Comparison of ENCODE assay signal across 26 cellular contexts in genomic region chr1:46692806-46693770, GRCh38. TPM values are rescaled to one million over a fixed set of nuclear protein-coding genes. Genes with fewer than 3 reads are reported as not detected.
A peak's percentile ranks its signal among the peaks of the same experiment; 100 is the strongest.
DNase-seq lines count a peak whose midpoint lies in the region; ATAC-seq and TF ChIP-seq lines count a peak whose summit lies in the region.
"Had no signal": no experiment of that assay in that cellular context is flagged by ENCODE, and none has a peak within 500 bp of the region (broad histone marks: within the 10 kb centered on the region; RNA-seq: fewer than 3 reads in every experiment).

No MANE protein-coding gene starts in this region.

- intact Hi-C loops in heart left ventricle (cut with DNase I) = no loop called here

- POLR2A ChIA-PET in GM10248 (lab: Yijun Ruan, JAX) = no interaction called here

- CTCF ChIA-PET in GM10248 (lab: Yijun Ruan, JAX) = no interaction called here

- H3K36me3 ChIP-seq in heart left ventricle = peaks cover 5 to 86% (median 73%) of the 10 kb centered on the region in 9 donors
- peaks cover 63% of the 10 kb centered on the region for H3K36me3 ChIP-seq in effector memory CD4-positive, alpha-beta T cell (ENCODE audit: control insufficient read depth, insufficient read depth, low read length)

- H3K4me3 ChIP-seq in heart left ventricle = no peak overlapping the region
- no peak overlapping the region for H3K4me3 ChIP-seq in effector memory CD4-positive, alpha-beta T cell (ENCODE audit: insufficient read depth, low read depth, low read length, poor library complexity, severe bottlenecking)
- H3K4me3 ChIP-seq: PC-9 had no signal

- ATAC-seq in heart left ventricle (peak in 3 of 4 donors; percentile 30 to 52 (median 50)), GM21723 (IDR thresholded peaks at IDR 0.05; ENCODE audit: unreplicated experiment) (no peak)
- ATAC-seq: activated CD8-positive, alpha-beta T cell treated with anti-CD3 and anti-CD28 coated beads, Interleukin-2, amount 10 ng/mL, durations not matched to agents 7 days and 5 days had no signal

- no peaks in the 10 kb centered on the region for H3K4me1 Mint-ChIP-seq in neural crest cell

- no peaks in the 10 kb centered on the region for H3K9me3 Mint-ChIP-seq in neural crest cell
- H3K9me3 Mint-ChIP-seq: HFFc6 had no signal

- H3K36me3 Mint-ChIP-seq in neural crest cell (ENCODE audit: low read depth) = peaks cover 9% of the 10 kb centered on the region

- TF ChIP-seq CTCF in heart left ventricle (IDR thresholded peaks at IDR 0.05) = no peak
- TF ChIP-seq CTCF in neural crest cell (conservative IDR thresholded peaks at IDR 0.05) = no peak
- no peak for TF ChIP-seq CTCF in GM10248 (IDR thresholded peaks at IDR 0.05; ENCODE audit: control extremely low read depth, extremely low read depth, low read depth, missing control alignments)

- in situ Hi-C loops in G401 (cut with HindIII; ENCODE audit: low sequenced_read_pairs) = no loop called here

- no peaks in the 10 kb centered on the region for H3K27me3 ChIP-seq in heart left ventricle
- no peaks in the 10 kb centered on the region for H3K27me3 ChIP-seq in effector memory CD4-positive, alpha-beta T cell (replicated peaks; ENCODE audit: control insufficient read depth, insufficient read depth, low read length, poor library complexity, severe bottlenecking)

- no peaks in the 10 kb centered on the region for H3K27me3 Mint-ChIP-seq in neural crest cell (ENCODE audit: low read depth)
- H3K27me3 Mint-ChIP-seq: naive B cell had no signal

- no peak overlapping the region for H3K4me3 Mint-ChIP-seq in neural crest cell
- H3K4me3 Mint-ChIP-seq: activated CD8-positive, alpha-beta T cell treated with anti-CD3 and anti-CD28 coated beads, Interleukin-2, amount 10 ng/mL, durations not matched to agents 7 days and 5 days; HFFc6; naive B cell had no signal

- H3K9me3 ChIP-seq in heart left ventricle = no peaks in the 10 kb centered on the region
- H3K9me3 ChIP-seq in effector memory CD4-positive, alpha-beta T cell (ENCODE audit: control insufficient read depth, low read length) = no peaks in the 10 kb centered on the region

- 16 to 52% (median 45%) methylated on average over 3 of the region's 3 CpGs for WGBS in heart left ventricle, 4 donors

- TF ChIP-seq POLR2A in heart left ventricle (IDR thresholded peaks at IDR 0.05) = no peak

- peaks cover 0 to 30% (median 14%) of the 10 kb centered on the region in 12 donors for H3K4me1 ChIP-seq in heart left ventricle
- no peaks in the 10 kb centered on the region for H3K4me1 ChIP-seq in effector memory CD4-positive, alpha-beta T cell (ENCODE audit: control insufficient read depth, insufficient read depth, low read length, poor library complexity, severe bottlenecking)

- DNase-seq in G401 (ENCODE audit: low spot score) = peak; percentile 84
- peak; percentile 71 for DNase-seq in NCI-H2171 treated with DMSO at 0.1 percent for 48 hours (lab: John Stamatoyannopoulos, UW)
- DNase-seq in heart left ventricle = no peak
- DNase-seq in neural crest cell (ENCODE audit: low read depth, low spot score) = no peak
- no peak for DNase-seq in effector memory CD4-positive, alpha-beta T cell
- DNase-seq in GM10248 (ENCODE audit: extremely low spot score) = no peak
- DNase-seq: activated CD4-positive, CD25-positive, alpha-beta regulatory T cell treated with anti-CD3 and anti-CD28 coated beads, Interleukin-2, amount 50 U/mL, for 72 hours; activated CD8-positive, alpha-beta T cell treated with anti-CD3 and anti-CD28 coated beads, Interleukin-2, amount 10 ng/mL, durations not matched to agents 7 days and 5 days; activated naive CD4-positive, alpha-beta T cell; central memory CD4-positive, alpha-beta T cell; GDM1; HFFc6; KG1; MV-4-11; naive B cell; NCI-H187; PC-9; retina; SIG-M5; stimulated activated CD8-positive, alpha-beta memory T cell treated with anti-CD3 and anti-CD28 coated beads, Interleukin-4, amount 100 ng/mL, for 48 hours had no signal

- H3K27ac ChIP-seq in heart left ventricle = peak overlapping the region in 1 of 12 donors; percentile 26
- no peak overlapping the region for H3K27ac ChIP-seq in effector memory CD4-positive, alpha-beta T cell (ENCODE audit: insufficient read depth, low read length, poor library complexity, severe bottlenecking)
- H3K27ac ChIP-seq: C4-2B, PC-9 had no signal

- H3K27ac Mint-ChIP-seq in neural crest cell (ENCODE audit: unreplicated experiment) = peak overlapping the region; percentile 35
- H3K27ac Mint-ChIP-seq: activated CD8-positive, alpha-beta T cell treated with anti-CD3 and anti-CD28 coated beads, Interleukin-2, amount 10 ng/mL, durations not matched to agents 7 days and 5 days; HFFc6; naive B cell had no signal

RNA-seq across cellular contexts. Expression of gene TEX38, which starts 21.4 kb away (rescaled TPM):
- total RNA-seq in G401 (2014; rRNA removed; shearing (Covaris generic)) = not detected in 2 replicates
- under 1 TPM in 1 of 9 donors, not detected in 8; 0.81 TPM for total RNA-seq in heart left ventricle
- polyA plus RNA-seq in heart left ventricle = not detected
- 0.26 TPM in 1 of 2 replicates, not detected in the other for total RNA-seq in neural crest cell
- total RNA-seq: activated CD8-positive, alpha-beta T cell treated with anti-CD3 and anti-CD28 coated beads, Interleukin-2, amount 10 ng/mL, durations not matched to agents 7 days and 5 days; frontal cortex; NCI-H460; osteoblast; PC-9 had no signal
- polyA plus RNA-seq: esophagus had no signal

RNA-seq across cellular contexts. Expression of gene ATPAF1, which starts 24.9 kb away (rescaled TPM):
- total RNA-seq in G401 (2014; rRNA removed; shearing (Covaris generic)) = 96.9 and 115 TPM in 2 replicates
- 100 to 1,000 TPM; 147 to 237 (median 179) TPM for total RNA-seq in heart left ventricle
- 100 to 1,000 TPM in 1 of 2 donors, 10 to 100 TPM in 1; 96.8 to 263 TPM for polyA plus RNA-seq in heart left ventricle
- 67.8 and 69.3 TPM in 2 replicates for total RNA-seq in neural crest cell

RNA-seq across cellular contexts. Expression of gene EFCAB14, which starts 25.8 kb away (rescaled TPM):
- total RNA-seq in G401 (2014; rRNA removed; shearing (Covaris generic)) = 18.0 and 28.8 TPM in 2 replicates
- 10 to 100 TPM; 46.6 to 91.9 (median 64.0) TPM for total RNA-seq in heart left ventricle
- polyA plus RNA-seq in heart left ventricle = 10 to 100 TPM; 10.7 to 39.4 TPM
- total RNA-seq in neural crest cell = 33.1 and 33.2 TPM in 2 replicates

Comparison
In these comparisons a context has a peak if more than half of its experiments do, and no peak if none do; other contexts are left out.
1. DNase-seq: peak in G401 (single experiment) and NCI-H2171 treated with DMSO at 0.1 percent for 48 hours (single experiment); none in heart left ventricle (0 of 5), neural crest cell (single experiment), effector memory CD4-positive, alpha-beta T cell (0 of 3) and GM10248 (single experiment).